In genomic region chr9:113668057-113668456, GRCh38 we compare ENCODE assay signal across 20 cellular contexts.
A peak's percentile ranks its signal among the peaks of the same experiment; 100 is the strongest.
DNase-seq lines count a peak whose midpoint lies in the region; ATAC-seq lines count a peak whose summit lies in the region.
"Had no signal": no experiment of that assay in that cellular context is flagged by ENCODE, and none has a peak within 500 bp of the region (broad histone marks: within the 10 kb centered on the region; RNA-seq: fewer than 3 reads in every experiment).

No MANE protein-coding gene starts in this region.

- no peaks in the 10 kb centered on the region for H3K36me3 ChIP-seq in SK-N-MC (ENCODE audit: insufficient read depth, low read length)
- H3K36me3 ChIP-seq: BE2C had no signal

- no peaks in the 10 kb centered on the region for H3K9me3 ChIP-seq in SK-N-MC (ENCODE audit: low read depth, low read length)
- H3K9me3 ChIP-seq: BE2C had no signal

- ATAC-seq in GM21717 (IDR thresholded peaks at IDR 0.05; ENCODE audit: unreplicated experiment), result no peak
- ATAC-seq: CD8-positive, alpha-beta T cell; PC-3 had no signal

- DNase-seq in EH (ENCODE audit: low read depth), result peak; percentile 74
- DNase-seq in SK-N-MC (ENCODE audit: low read depth, low spot score), result peak; percentile 94
- DNase-seq in fibroblast of gingiva (ENCODE audit: low read depth), result peak; percentile 51
- no peak for DNase-seq in HUDEP-2 (lab: John Stamatoyannopoulos, UW; ENCODE audit: unreplicated experiment in 76 of 76)
- no peak for DNase-seq in RPMI8226
- DNase-seq in OCI-M1 (lab: John Stamatoyannopoulos, UW), result no peak
- DNase-seq: ACHN; BE2C; Calu3; CD8-positive, alpha-beta T cell; H9; KBM-7; MV-4-11; NCI-H1694 treated with DMSO at 0.1 percent for 48 hours; NCI-H2227 treated with DMSO at 0.1 percent for 48 hours; NCI-H524; NCI-H82; PC-3; T-helper 2 cell had no signal

- H3K9ac ChIP-seq in SK-N-MC (ENCODE audit: insufficient read length), result peak overlapping the region; percentile 54

- H3K4me3 ChIP-seq in SK-N-MC, result peak overlapping the region; percentile 62

- peak overlapping the region; percentile 96 for H3K27ac ChIP-seq in SK-N-MC

Comparison
In these comparisons a context has a peak if more than half of its experiments do, and no peak if none do; other contexts are left out.
1. DNase-seq: peak in EH (single experiment), SK-N-MC (single experiment) and fibroblast of gingiva (single experiment); none in HUDEP-2 (0 of 76), RPMI8226 (single experiment) and OCI-M1 (single experiment).